In the genomic region with DNA sequence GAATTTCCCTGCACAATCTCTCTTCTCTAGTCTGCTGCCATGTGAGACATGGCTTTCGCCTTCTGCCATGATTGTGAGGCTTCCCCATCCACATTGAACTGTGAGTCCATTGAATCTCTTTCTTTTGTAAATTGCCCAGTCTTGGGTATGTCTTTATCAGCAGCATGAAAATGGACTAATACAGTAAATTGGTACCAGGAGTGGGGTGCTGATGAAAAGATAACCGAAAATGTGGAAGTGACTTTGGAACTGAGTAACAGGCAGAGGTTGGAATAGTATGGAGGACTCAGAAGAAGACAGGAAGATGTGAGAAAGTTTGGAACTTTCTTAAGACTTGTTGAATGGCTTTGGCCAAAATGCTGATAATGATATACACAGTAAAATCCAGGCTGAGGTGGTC, we compare ENCODE assay signal across 2 cellular contexts.
DNase-seq lines count a peak whose midpoint lies in the region; ATAC-seq, FAIRE-seq and TF ChIP-seq lines count a peak whose summit lies in the region.
"Not testable (repeated sequence)": the region's sequence is repeated elsewhere in the genome, so short reads cannot be mapped to it uniquely, and the experiment has no call there.

No MANE protein-coding gene starts in this region.

- CTCF ChIA-PET in HEK293 (lab: Yijun Ruan, JAX); K562 (lab: Yijun Ruan, JAX; ENCODE audit: low intra/inter-chr PET ratio): not testable (repeated sequence)

- H3K4me3 ChIP-seq in HEK293 (ENCODE audit: low read depth, low read length); K562: not testable (repeated sequence)

- 25% methylated on average over 2 of the region's 2 CpGs for WGBS in K562 (ENCODE audit: insufficient coverage, low coverage, missing lambda C conversion rate)

- not testable (repeated sequence) for H3K4me1 ChIP-seq in HEK293 (ENCODE audit: control insufficient read depth, insufficient read depth, low read length); K562 (replicated peaks in 1 of 2; ENCODE audit: control insufficient read depth in 2 of 2, insufficient read depth in 2 of 2, low read length in 2 of 2)

- TF ChIP-seq RAD21 in K562 (CRISPR knock-in tag; conservative IDR thresholded peaks at IDR 0.05 in 1 of 2, IDR thresholded peaks at IDR 0.05 in 1 of 2) = not testable (repeated sequence)

- H3K9me3 ChIP-seq in HEK293 (ENCODE audit: control insufficient read depth, insufficient read depth, low read depth, low read length); K562 (replicated peaks; ENCODE audit: control insufficient read depth, insufficient read depth, low read depth, low read length): not testable (repeated sequence)

- TF ChIP-seq EP300 in K562 (IDR thresholded peaks at IDR 0.05; ENCODE audit: low read length) = not testable (repeated sequence)

- not testable (repeated sequence) for TF ChIP-seq POLR2A in K562 (conservative IDR thresholded peaks at IDR 0.05)

- intact Hi-C loops in K562 (cut with micrococcal nuclease) = not testable (repeated sequence)

- FAIRE-seq in K562 (lab: Jason Lieb, UNC) = not testable (repeated sequence)

- POLR2A ChIA-PET in HEK293 (lab: Yijun Ruan, JAX); K562 (lab: Yijun Ruan, JAX): not testable (repeated sequence)

- H4K20me1 ChIP-seq in K562 (replicated peaks; ENCODE audit: control insufficient read depth, insufficient read depth, low read length) = not testable (repeated sequence)

- BruUV-seq in K562 (replicated peaks; lab: Mats Ljungman, UMichigan) = not testable (repeated sequence)

- not testable (repeated sequence) for H3K27me3 ChIP-seq in K562 (ENCODE audit: control insufficient read depth in 2 of 2, insufficient read depth in 2 of 2, low read length in 2 of 2)

- TF ChIP-seq CTCF in HEK293 (tag by site-specific recombination; IDR thresholded peaks at IDR 0.05); K562 (IDR thresholded peaks at IDR 0.05 in 2 of 3, conservative IDR thresholded peaks at IDR 0.05 in 1 of 3; ENCODE audit: insufficient read depth in 2 of 3, low read depth in 1 of 3, low read length in 3 of 3): not testable (repeated sequence)

- not testable (repeated sequence) for H3K36me3 ChIP-seq in HEK293 (ENCODE audit: control insufficient read depth in 2 of 2, insufficient read depth in 1 of 2, low read length in 2 of 2); K562 (ENCODE audit: control insufficient read depth, insufficient read depth, low read length)

- not testable (repeated sequence) for H3K4me2 ChIP-seq in K562 (ENCODE audit: insufficient read depth, low read length)

- not testable (repeated sequence) for DNase-seq in K562 (ENCODE audit: extremely low read depth in 1 of 4, low spot score in 3 of 4)

- H3K9me1 ChIP-seq in K562 (ENCODE audit: control insufficient read depth, insufficient read depth, low read length) = not testable (repeated sequence)

- not testable (repeated sequence) for H3K27ac ChIP-seq in HEK293 (ENCODE audit: extremely low read depth, low read depth, low read length); K562 (ENCODE audit: extremely low read depth, low read depth, low read length)

- H3K79me2 ChIP-seq in K562 (ENCODE audit: control insufficient read depth, insufficient read depth, low read length) = not testable (repeated sequence)

- in situ Hi-C loops in K562 (cut with MboI) = not testable (repeated sequence)

- H2AFZ ChIP-seq in K562 (ENCODE audit: low read depth, low read length) = not testable (repeated sequence)

- ATAC-seq in K562 = not testable (repeated sequence)

- not testable (repeated sequence) for H3K9ac ChIP-seq in K562 (ENCODE audit: insufficient read depth in 1 of 2, low read depth in 2 of 2, low read length in 2 of 2)

TF ChIP-seq in HEK293, 187 proteins besides CTCF, POLR2A, EP300 and RAD21:
- peak; percentile 92 for TF ChIP-seq ZNF707 (tag by site-specific recombination; IDR thresholded peaks at IDR 0.05)
TF ChIP-seq in HEK293: peak in this region for 1; not testable (repeated sequence) for 186.

TF ChIP-seq in K562, 482 proteins besides CTCF, POLR2A, EP300 and RAD21:
- TF ChIP-seq ZNF707 (CRISPR knock-in tag; conservative IDR thresholded peaks at IDR 0.05) (peak; percentile 96), TRIM28 (IDR thresholded peaks at IDR 0.05) (peak; percentile 69), GATA2 (CRISPR knock-in tag; IDR thresholded peaks at IDR 0.05) (peak; percentile 52; the same call in 1 of the 2 replicates)
